ENCODE assay signal across 8 cellular contexts in the genomic region with DNA sequence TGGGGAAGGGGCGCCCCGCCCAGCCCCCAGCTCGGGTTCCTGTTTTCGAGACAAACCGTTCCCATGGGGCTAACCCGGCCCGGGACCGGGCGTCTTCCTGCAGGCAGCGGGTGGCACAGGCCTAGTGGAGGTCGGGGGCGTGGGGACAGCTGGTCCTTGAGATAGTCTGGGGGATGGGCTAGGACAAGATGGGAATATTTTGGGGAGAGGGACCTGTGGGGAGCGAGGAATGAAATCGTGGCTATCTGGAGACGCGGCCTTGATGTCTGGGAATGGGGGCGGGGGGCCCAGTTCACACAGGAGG. TPM values are rescaled to one million over a fixed set of nuclear protein-coding genes. Genes with fewer than 3 reads are reported as not detected.
DNase-seq lines count a peak whose midpoint lies in the region; ATAC-seq and TF ChIP-seq lines count a peak whose summit lies in the region.

No MANE protein-coding gene starts in this region.

- TF ChIP-seq POLR2A in body of pancreas (IDR thresholded peaks at IDR 0.05), result peak in 1 of 3 donors; percentile 22

- H3K27me3 Mint-ChIP-seq in T-helper 2 cell treated with Interferon-gamma antibody and Interleukin-4, amounts not matched to agents 5 μg/mL and 100 μg/mL, for 36 hours (ENCODE audit: low read depth), result no peaks in the 10 kb centered on the region

- ATAC-seq in body of pancreas (no peak), lower lobe of right lung (peak; percentile 38 to 47)
- ATAC-seq in stimulated activated effector memory CD8-positive, alpha-beta T cell treated with anti-CD3 and anti-CD28 coated beads, Interleukin-12 subunit alpha, Interleukin-12 subunit beta, amount 100 ng/mL, for 72 hours, result peak; percentile 3

- no peaks in the 10 kb centered on the region for H3K9me3 Mint-ChIP-seq in T-helper 2 cell treated with Interferon-gamma antibody and Interleukin-4, amounts not matched to agents 5 μg/mL and 100 μg/mL, for 36 hours
- H3K9me3 Mint-ChIP-seq in stimulated activated effector memory CD8-positive, alpha-beta T cell treated with anti-CD3 and anti-CD28 coated beads, Interleukin-12 subunit alpha, Interleukin-12 subunit beta, amount 100 ng/mL, for 72 hours, result no peaks in the 10 kb centered on the region

- peaks cover 34% of the 10 kb centered on the region for H3K36me3 Mint-ChIP-seq in T-helper 2 cell treated with Interferon-gamma antibody and Interleukin-4, amounts not matched to agents 5 μg/mL and 100 μg/mL, for 36 hours (ENCODE audit: low read depth)
- peaks cover 24% of the 10 kb centered on the region for H3K36me3 Mint-ChIP-seq in stimulated activated effector memory CD8-positive, alpha-beta T cell treated with anti-CD3 and anti-CD28 coated beads, Interleukin-12 subunit alpha, Interleukin-12 subunit beta, amount 100 ng/mL, for 72 hours

- no peak for TF ChIP-seq CTCF in HFF-Myc (IDR thresholded peaks at IDR 0.05; ENCODE audit: low read depth, low read length, missing control alignments)
- no peak for TF ChIP-seq CTCF in body of pancreas (IDR thresholded peaks at IDR 0.05)
- TF ChIP-seq CTCF in lower lobe of right lung (IDR thresholded peaks at IDR 0.05), result no peak

- H3K27me3 ChIP-seq in body of pancreas, result peaks cover 0 to 45% of the 10 kb centered on the region in 2 donors
- peaks cover 14% of the 10 kb centered on the region for H3K27me3 ChIP-seq in lower lobe of right lung (ENCODE audit: low read depth)

- H3K9me3 ChIP-seq in body of pancreas, result no peaks in the 10 kb centered on the region
- H3K9me3 ChIP-seq in lower lobe of right lung, result no peaks in the 10 kb centered on the region

- H3K36me3 ChIP-seq in body of pancreas (replicated peaks in 1 of 2; ENCODE audit: insufficient read depth in 1 of 2, low read depth in 2 of 2) (no peaks in the 10 kb centered on the region), lower lobe of right lung (no peaks in the 10 kb centered on the region)

- peak overlapping the region; percentile 99 for H3K27ac Mint-ChIP-seq in T-helper 2 cell treated with Interferon-gamma antibody and Interleukin-4, amounts not matched to agents 5 μg/mL and 100 μg/mL, for 36 hours
- H3K27ac Mint-ChIP-seq in stimulated activated effector memory CD8-positive, alpha-beta T cell treated with anti-CD3 and anti-CD28 coated beads, Interleukin-12 subunit alpha, Interleukin-12 subunit beta, amount 100 ng/mL, for 72 hours, result peak overlapping the region; percentile 79

- peak overlapping the region; percentile 94 for H3K4me3 Mint-ChIP-seq in T-helper 2 cell treated with Interferon-gamma antibody and Interleukin-4, amounts not matched to agents 5 μg/mL and 100 μg/mL, for 36 hours
- H3K4me3 Mint-ChIP-seq in stimulated activated effector memory CD8-positive, alpha-beta T cell treated with anti-CD3 and anti-CD28 coated beads, Interleukin-12 subunit alpha, Interleukin-12 subunit beta, amount 100 ng/mL, for 72 hours, result peak overlapping the region; percentile 91

- intact Hi-C loops in body of pancreas (cut with DNase I) (no loop called here), lower lobe of right lung (cut with DNase I) (no loop called here)

- DNase-seq in HFF-Myc (ENCODE audit: extremely low read depth, low read depth) (no peak), body of pancreas (peak in 3 of 4 donors; percentile 53 to 75 (median 54)), lower lobe of right lung (peak; percentile 93), HCEC 1CT (no peak), superior temporal gyrus (ENCODE audit: extremely low spot score) (no peak), DMS 273 (lab: John Stamatoyannopoulos, UW; ENCODE audit: unreplicated experiment) (no peak)
- DNase-seq in T-helper 2 cell treated with Interferon-gamma antibody and Interleukin-4, amounts not matched to agents 5 μg/mL and 100 μg/mL, for 36 hours (ENCODE audit: low spot score), result peak; percentile 72
- peak; percentile 37 to 81 for DNase-seq in stimulated activated effector memory CD8-positive, alpha-beta T cell treated with anti-CD3 and anti-CD28 coated beads, Interleukin-12 subunit alpha, Interleukin-12 subunit beta, amount 100 ng/mL, for 72 hours (ENCODE audit: low spot score in 2 of 2)

- H3K27ac ChIP-seq in body of pancreas (peak overlapping the region in 3 of 4 donors; percentile 25 to 63 (median 40)), lower lobe of right lung (peak overlapping the region; percentile 94)

- peaks cover 33% of the 10 kb centered on the region for H3K4me1 Mint-ChIP-seq in T-helper 2 cell treated with Interferon-gamma antibody and Interleukin-4, amounts not matched to agents 5 μg/mL and 100 μg/mL, for 36 hours (ENCODE audit: low read depth)
- peaks cover 48% of the 10 kb centered on the region for H3K4me1 Mint-ChIP-seq in stimulated activated effector memory CD8-positive, alpha-beta T cell treated with anti-CD3 and anti-CD28 coated beads, Interleukin-12 subunit alpha, Interleukin-12 subunit beta, amount 100 ng/mL, for 72 hours

- peaks cover 38% of the 10 kb centered on the region for H3K4me1 ChIP-seq in body of pancreas
- H3K4me1 ChIP-seq in lower lobe of right lung, result peaks cover 40% of the 10 kb centered on the region

- WGBS in body of pancreas, 2 donors, result 1% methylated on average over 17 of the region's 17 CpGs

- H3K4me3 ChIP-seq in HFF-Myc (replicated peaks; ENCODE audit: low read depth, low read length) (0 out of 2 replicates have a peak overlapping the region, but pooled peaks have one; percentile 11), body of pancreas (no peak overlapping the region), lower lobe of right lung (peak overlapping the region; percentile 76)

RNA-seq across cellular contexts. Expression of gene RASGRP2, which starts 1.2 kb away (rescaled TPM):
- 10 to 100 TPM in 1 of 2 donors, 1 to 10 TPM in 1; 4.6 to 17.9 TPM for total RNA-seq in body of pancreas
- 30.4 TPM for total RNA-seq in lower lobe of right lung

RNA-seq across cellular contexts. Expression of gene PYGM, which starts 14.6 kb away (rescaled TPM):
- total RNA-seq in body of pancreas (1 to 10 TPM in 1 of 2 donors, under 1 TPM in 1; 0.78 to 4.3 TPM), lower lobe of right lung (2.6 TPM)

RNA-seq across cellular contexts. Expression of gene NRXN2, which starts 22.2 kb away (rescaled TPM):
- total RNA-seq in body of pancreas (1 to 10 TPM; 1.3 to 4.9 TPM), lower lobe of right lung (1.7 TPM)

RNA-seq across cellular contexts. Expression of gene SF1, which starts 33.2 kb away (rescaled TPM):
- 100 to 1,000 TPM; 150 to 470 TPM for total RNA-seq in body of pancreas
- 269 TPM for total RNA-seq in lower lobe of right lung

RNA-seq across cellular contexts. Expression of gene MAP4K2, which starts 57.8 kb away (rescaled TPM):
- total RNA-seq in body of pancreas (10 to 100 TPM; 10.4 to 18.1 TPM), lower lobe of right lung (29.1 TPM)

Comparison
In these comparisons a context has a peak if more than half of its experiments do, and no peak if none do; other contexts are left out.
1. DNase-seq: peak in T-helper 2 cell treated with Interferon-gamma antibody and Interleukin-4, amounts not matched to agents 5 μg/mL and 100 μg/mL, for 36 hours (single experiment), body of pancreas (3 of 4), lower lobe of right lung (single experiment) and stimulated activated effector memory CD8-positive, alpha-beta T cell treated with anti-CD3 and anti-CD28 coated beads, Interleukin-12 subunit alpha, Interleukin-12 subunit beta, amount 100 ng/mL, for 72 hours (2 of 2); none in HFF-Myc (single experiment), HCEC 1CT (single experiment), superior temporal gyrus (single experiment) and DMS 273 (single experiment).
2. H3K4me3 ChIP-seq: peak in HFF-Myc (single experiment) and lower lobe of right lung (single experiment); none in body of pancreas (0 of 2).